3 cellular contexts compared by ENCODE assay signal in genomic region chr12:64907097-64907496, GRCh38.
TF ChIP-seq lines count a peak whose summit lies in the region.

No MANE protein-coding gene starts in this region.

TF ChIP-seq in A549, 52 proteins besides CTCF, POLR2A, EP300 and RAD21:
- TF ChIP-seq MAFK (IDR thresholded peaks at IDR 0.05; ENCODE audit: partially characterized antibody) (peak; percentile 55), REST (IDR thresholded peaks at IDR 0.05) (no peak), NFE2L2 (conservative IDR thresholded peaks at IDR 0.05; ENCODE audit: low read length) (no peak)

TF ChIP-seq in IMR-90, 13 proteins besides CTCF, POLR2A, EP300 and RAD21:
- TF ChIP-seq FOS (IDR thresholded peaks at IDR 0.05; ENCODE audit: low read depth, low read length) = no peak
- TF ChIP-seq MAFK (IDR thresholded peaks at IDR 0.05; ENCODE audit: low read depth, low read length) = peak; percentile 15; the same call in 1 of the 2 replicates
- no peak for TF ChIP-seq CHD1 (IDR thresholded peaks at IDR 0.05; ENCODE audit: low read depth, low read length)

TF ChIP-seq in K562, 482 proteins besides CTCF, POLR2A, EP300 and RAD21:
- TF ChIP-seq ZKSCAN8 (CRISPR knock-in tag; IDR thresholded peaks at IDR 0.05) (no peak), ILF3 (IDR thresholded peaks at IDR 0.05; ENCODE audit: borderline replicate concordance) (no peak), TAL1 (IDR thresholded peaks at IDR 0.05) (no peak), TFE3 (CRISPR knock-in tag; IDR thresholded peaks at IDR 0.05) (peak; percentile 38; the same call in 1 of the 2 replicates)
